28 cellular contexts compared by ENCODE assay signal in the genomic region with DNA sequence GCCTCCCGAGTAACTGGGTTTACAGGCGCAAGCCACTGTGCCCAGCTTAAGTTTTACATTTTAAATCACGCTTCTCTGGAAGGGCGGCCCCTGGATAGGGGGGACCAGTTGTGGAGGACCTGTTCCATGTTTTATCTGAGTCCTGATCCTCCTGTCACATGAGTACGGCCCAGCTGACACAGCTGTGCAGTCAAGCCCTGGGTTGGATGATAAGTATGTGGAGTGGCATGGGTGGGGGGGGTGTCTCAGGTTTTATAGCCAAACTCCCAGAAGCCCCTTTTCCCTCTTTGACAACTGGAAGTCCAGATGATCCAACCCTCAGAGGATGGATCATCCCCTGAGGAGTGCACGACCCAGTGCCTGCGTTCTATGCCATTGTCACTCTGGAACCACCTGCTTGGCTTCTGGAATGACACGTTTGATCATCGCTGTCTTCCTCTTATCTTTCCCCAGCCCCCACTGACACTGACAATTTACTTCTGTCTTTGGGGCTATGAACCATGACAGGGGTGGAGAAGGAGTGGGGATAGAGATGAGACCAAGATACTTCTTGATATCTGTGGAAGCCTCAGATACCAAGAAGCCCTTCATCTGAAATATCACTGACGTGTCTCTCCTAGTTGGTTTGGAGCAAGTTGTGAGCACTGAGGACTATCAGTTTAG.
DNase-seq lines count a peak whose midpoint lies in the region; ATAC-seq, FAIRE-seq and TF ChIP-seq lines count a peak whose summit lies in the region.
"Had no signal": no experiment of that assay in that cellular context is flagged by ENCODE, and none has a peak within 500 bp of the region (broad histone marks: within the 10 kb centered on the region; RNA-seq: fewer than 3 reads in every experiment).

No MANE protein-coding gene starts in this region.

- DNase-seq in Karpas-422, result no peak
- DNase-seq in astrocyte (ENCODE audit: low read depth), result no peak
- DNase-seq in neural crest cell (ENCODE audit: low read depth, low spot score), result no peak
- no peak for DNase-seq in GM03348 (ENCODE audit: low spot score)
- no peak for DNase-seq in NCI-H524 treated with DMSO at 0.1 percent for 48 hours (lab: John Stamatoyannopoulos, UW)
- DNase-seq in immature natural killer cell, result no peak
- DNase-seq: amniotic stem cell; CD4-positive, alpha-beta memory T cell; cortex of kidney; esophagus squamous epithelium; gastrocnemius medialis; hypothalamus; left ventricle myocardium superior; NCI-H2029 treated with DMSO at 0.1 percent for 48 hours; NCI-H226; NCI-H774; PC-3; Right ventricle myocardium superior; T-helper 9 cell; upper lobe of left lung had no signal

- H3K4me3 ChIP-seq in DOHH2 (ENCODE audit: low read length) (no peak overlapping the region), Karpas-422 (ENCODE audit: low read length) (no peak overlapping the region), astrocyte (ENCODE audit: insufficient read depth, low read depth, low read length) (no peak overlapping the region)
- H3K4me3 ChIP-seq: esophagus squamous epithelium, gastrocnemius medialis, prostate gland, upper lobe of left lung had no signal

- peaks cover 20% of the 10 kb centered on the region for H3K4me1 Mint-ChIP-seq in astrocyte (ENCODE audit: low read depth, unreplicated experiment)
- peaks cover 78% of the 10 kb centered on the region for H3K4me1 Mint-ChIP-seq in neural crest cell
- peaks cover 23 to 42% of the 10 kb centered on the region in 2 donors for H3K4me1 Mint-ChIP-seq in immature natural killer cell

- FAIRE-seq in astrocyte (lab: Jason Lieb, UNC), result no peak
- FAIRE-seq: H54, HepG2, islet of Langerhans had no signal

- 0 out of 2 replicates have a peak, but pooled peaks cover 3% of the 10 kb centered on the region for H3F3A ChIP-seq in DOHH2 (ENCODE audit: control insufficient read depth, insufficient read depth)

- H3K4me2 ChIP-seq in DOHH2 (ENCODE audit: low read length) (0 out of 2 replicates have a peak overlapping the region, but pooled peaks have one; percentile 7), Karpas-422 (ENCODE audit: low read depth, low read length, poor library complexity, severe bottlenecking) (peak overlapping the region; percentile 14), astrocyte (ENCODE audit: low read length) (no peak overlapping the region)

- peaks cover 17% of the 10 kb centered on the region for H3K36me3 Mint-ChIP-seq in astrocyte (ENCODE audit: low read depth, unreplicated experiment)
- H3K36me3 Mint-ChIP-seq in neural crest cell (ENCODE audit: low read depth), result peaks cover 2% of the 10 kb centered on the region
- H3K36me3 Mint-ChIP-seq in immature natural killer cell, result peaks cover 4 to 29% (median 9%) of the 10 kb centered on the region in 3 donors

- no peak overlapping the region for H3K27ac ChIP-seq in DOHH2 (ENCODE audit: low read depth, low read length)
- H3K27ac ChIP-seq in Karpas-422 (ENCODE audit: low read length), result peak overlapping the region; percentile 93
- H3K27ac ChIP-seq in astrocyte (ENCODE audit: low read depth, low read length), result no peak overlapping the region
- H3K27ac ChIP-seq: esophagus squamous epithelium, gastrocnemius medialis, prostate gland, upper lobe of left lung had no signal

- peaks cover 7% of the 10 kb centered on the region; the same call in 1 of the 2 replicates for H3K36me3 ChIP-seq in DOHH2 (ENCODE audit: control insufficient read depth, low read length)
- 0 out of 2 replicates have a peak, but pooled peaks cover 5% of the 10 kb centered on the region for H3K36me3 ChIP-seq in Karpas-422 (ENCODE audit: insufficient read depth, low read length)
- no peaks in the 10 kb centered on the region for H3K36me3 ChIP-seq in astrocyte (ENCODE audit: insufficient read depth, low read length)
- H3K36me3 ChIP-seq: esophagus squamous epithelium, gastrocnemius medialis, prostate gland, upper lobe of left lung had no signal

- H3K79me2 ChIP-seq in DOHH2 (ENCODE audit: control insufficient read depth, low read length) (peaks cover 31% of the 10 kb centered on the region), Karpas-422 (ENCODE audit: low read length) (peaks cover 95% of the 10 kb centered on the region), astrocyte (ENCODE audit: insufficient read depth, low read length) (peaks cover 6% of the 10 kb centered on the region)

- H3K27ac Mint-ChIP-seq in astrocyte (ENCODE audit: unreplicated experiment), result peak overlapping the region; percentile 27
- peak overlapping the region; percentile 68 for H3K27ac Mint-ChIP-seq in neural crest cell (ENCODE audit: unreplicated experiment)
- no peak overlapping the region for H3K27ac Mint-ChIP-seq in immature natural killer cell
- H3K27ac Mint-ChIP-seq: mesothelial cell of epicardium had no signal

- TF ChIP-seq CTCF in DOHH2 (IDR thresholded peaks at IDR 0.05; ENCODE audit: low read depth, low read length, poor library complexity, severe bottlenecking), result no peak
- no peak for TF ChIP-seq CTCF in astrocyte (IDR thresholded peaks at IDR 0.05; ENCODE audit: insufficient read depth, low read depth, low read length)
- TF ChIP-seq CTCF in neural crest cell (conservative IDR thresholded peaks at IDR 0.05), result no peak

- no peak for ATAC-seq in GM19395 (IDR thresholded peaks at IDR 0.05; ENCODE audit: unreplicated experiment)
- ATAC-seq: activated CD4-positive, CD25-positive, alpha-beta regulatory T cell treated with anti-CD3 and anti-CD28 coated beads, Interleukin-2, amount 50 U/mL, for 24 hours; gastrocnemius medialis; HepG2; left ventricle myocardium superior; PC-3 had no signal

- H2AFZ ChIP-seq in Karpas-422 (ENCODE audit: low read length) (no peak overlapping the region), astrocyte (ENCODE audit: low read depth, low read length) (no peak overlapping the region)

- no peaks in the 10 kb centered on the region for H3K9me2 ChIP-seq in DOHH2 (replicated peaks; ENCODE audit: control insufficient read depth, low read length)
- H3K9me2 ChIP-seq in Karpas-422 (replicated peaks; ENCODE audit: insufficient read depth, low read length), result no peaks in the 10 kb centered on the region

- H3K4me3 Mint-ChIP-seq in astrocyte (ENCODE audit: unreplicated experiment), result no peak overlapping the region
- peak overlapping the region; percentile 13 for H3K4me3 Mint-ChIP-seq in neural crest cell
- no peak overlapping the region for H3K4me3 Mint-ChIP-seq in immature natural killer cell
- H3K4me3 Mint-ChIP-seq: CD4-positive, alpha-beta memory T cell; mesothelial cell of epicardium had no signal

- H3K27me3 Mint-ChIP-seq in astrocyte (ENCODE audit: low read depth, unreplicated experiment) (no peaks in the 10 kb centered on the region), neural crest cell (ENCODE audit: low read depth) (no peaks in the 10 kb centered on the region), immature natural killer cell (ENCODE audit: low read depth in 3 of 3) (peaks cover 24 to 36% (median 28%) of the 10 kb centered on the region in 3 donors)
- H3K27me3 Mint-ChIP-seq: CD4-positive, alpha-beta memory T cell had no signal

- H3K9me3 Mint-ChIP-seq in astrocyte (ENCODE audit: unreplicated experiment) (no peaks in the 10 kb centered on the region), neural crest cell (no peaks in the 10 kb centered on the region), immature natural killer cell (no peaks in the 10 kb centered on the region)
- H3K9me3 Mint-ChIP-seq: CD4-positive, alpha-beta memory T cell; mesothelial cell of epicardium had no signal

- H3K9me3 ChIP-seq in DOHH2 (ENCODE audit: control insufficient read depth, insufficient read depth, low read length) (no peaks in the 10 kb centered on the region), Karpas-422 (ENCODE audit: low read length) (no peaks in the 10 kb centered on the region), astrocyte (ENCODE audit: insufficient read depth, low read depth, low read length) (no peaks in the 10 kb centered on the region)
- H3K9me3 ChIP-seq: esophagus squamous epithelium, gastrocnemius medialis, prostate gland, upper lobe of left lung had no signal

- H3K27me3 ChIP-seq in DOHH2 (ENCODE audit: control insufficient read depth, low read length) (no peaks in the 10 kb centered on the region), Karpas-422 (ENCODE audit: low read length) (no peaks in the 10 kb centered on the region), astrocyte (ENCODE audit: insufficient read depth, low read length) (no peaks in the 10 kb centered on the region)
- H3K27me3 ChIP-seq: gastrocnemius medialis, upper lobe of left lung had no signal

- peaks cover 4% of the 10 kb centered on the region for H4K20me1 ChIP-seq in DOHH2 (ENCODE audit: control insufficient read depth, insufficient read depth, low read depth, low read length)
- no peaks in the 10 kb centered on the region for H4K20me1 ChIP-seq in Karpas-422 (ENCODE audit: insufficient read depth, low read depth, low read length)
- H4K20me1 ChIP-seq in astrocyte (ENCODE audit: insufficient read depth, low read length), result no peaks in the 10 kb centered on the region

- H3K4me1 ChIP-seq in DOHH2 (ENCODE audit: control insufficient read depth, low read length), result peaks cover 45% of the 10 kb centered on the region
- peaks cover 85% of the 10 kb centered on the region for H3K4me1 ChIP-seq in Karpas-422 (ENCODE audit: low read length)
- H3K4me1 ChIP-seq in astrocyte (ENCODE audit: insufficient read depth, low read length), result peaks cover 41% of the 10 kb centered on the region

- peak overlapping the region; percentile 8; the same call in 1 of the 2 replicates for H3K9ac ChIP-seq in Karpas-422 (ENCODE audit: low read length)
- H3K9ac ChIP-seq in astrocyte (ENCODE audit: low read length), result no peak overlapping the region

Comparison
In these comparisons a context has a peak if more than half of its experiments do, and no peak if none do; other contexts are left out.
1. H3K27ac Mint-ChIP-seq: peak in astrocyte (single experiment) and neural crest cell (single experiment); none in immature natural killer cell (0 of 6).